Comparison of ENCODE assay signal across 8 cellular contexts in genomic region chr3:53269888-53270880, GRCh38. TPM values are rescaled to one million over a fixed set of nuclear protein-coding genes. Genes with fewer than 3 reads are reported as not detected.
A peak's percentile ranks its signal among the peaks of the same experiment; 100 is the strongest.
DNase-seq lines count a peak whose midpoint lies in the region; ATAC-seq, FAIRE-seq and TF ChIP-seq lines count a peak whose summit lies in the region.

No MANE protein-coding gene starts in this region.

- peak; percentile 97 for FAIRE-seq in HTR-8/SVneo (lab: Jason Lieb, UNC)

- H3K27ac ChIP-seq in ACC112 (ENCODE audit: low read depth, low read length): peak overlapping the region; percentile 99
- H3K27ac ChIP-seq in PC-9: peak overlapping the region; percentile 97
- peak overlapping the region; percentile 45 for H3K27ac ChIP-seq in iPS-20b (ENCODE audit: low read length)
- H3K27ac ChIP-seq in sigmoid colon: peak overlapping the region; percentile 85 to 93 (median 90)

- WGBS in sigmoid colon, 2 donors: 31 to 33% methylated on average over 12 of the region's 12 CpGs

- H4K20me1 ChIP-seq in PC-9 (ENCODE audit: insufficient read depth): no peaks in the 10 kb centered on the region

- H3K4me3 ChIP-seq in ACC112 (ENCODE audit: low read depth, low read length): peak overlapping the region; percentile 41
- H3K4me3 ChIP-seq in PC-9: peak overlapping the region; percentile 42; the same call in 1 of the 2 replicates
- no peak overlapping the region for H3K4me3 ChIP-seq in iPS-20b (ENCODE audit: low read length)
- no peak overlapping the region for H3K4me3 ChIP-seq in sigmoid colon

- intact Hi-C loops in PC-9 (cut with micrococcal nuclease; ENCODE audit: unreplicated experiment) (loop anchor here (1.0 to 2.0 kb wide), 4 partner anchors 11 to 109 kb away; partner anchors contain the start of gene PRKCD), sigmoid colon (cut with DNase I) (no loop called here)

- H2AFZ ChIP-seq in ACC112 (ENCODE audit: low read length, unreplicated experiment) (peak overlapping the region; percentile 45), PC-9 (no peak overlapping the region)

- no peaks in the 10 kb centered on the region for H3K9me2 ChIP-seq in PC-9 (ENCODE audit: insufficient read depth)

- H3K4me1 ChIP-seq in ACC112 (ENCODE audit: control insufficient read depth, insufficient read depth, low read length, unreplicated experiment) (peaks cover 21% of the 10 kb centered on the region), PC-9 (replicated peaks; ENCODE audit: insufficient read depth) (peaks cover 71% of the 10 kb centered on the region), iPS-20b (ENCODE audit: insufficient read depth, low read length) (peaks cover 6% of the 10 kb centered on the region; the same call in 1 of the 2 replicates), sigmoid colon (peaks cover 0 to 26% (median 19%) of the 10 kb centered on the region in 4 donors)

- H3K27me3 ChIP-seq in ACC112 (ENCODE audit: insufficient read depth, low read length) (no peaks in the 10 kb centered on the region), PC-9 (ENCODE audit: insufficient read depth, low read depth) (no peaks in the 10 kb centered on the region), iPS-20b (ENCODE audit: insufficient read depth, low read length) (no peaks in the 10 kb centered on the region), sigmoid colon (no peaks in the 10 kb centered on the region)

- H3F3A ChIP-seq in PC-9 (ENCODE audit: insufficient read depth, low read depth): peaks cover 42% of the 10 kb centered on the region

- TF ChIP-seq CTCF in PC-9 (conservative IDR thresholded peaks at IDR 0.05): no peak
- no peak for TF ChIP-seq CTCF in sigmoid colon (IDR thresholded peaks at IDR 0.05)

- DNase-seq in HTR-8/SVneo (ENCODE audit: insufficient read length, low spot score): peak; percentile 94
- DNase-seq in PC-9: peak; percentile 98 to 99
- DNase-seq in T47D (ENCODE audit: low read depth in 1 of 2, low spot score in 1 of 2): peak; percentile 53 to 97
- peak; percentile 97 for DNase-seq in sigmoid colon
- no peak for DNase-seq in NK-92 (lab: John Stamatoyannopoulos, UW; ENCODE audit: unreplicated experiment)

- peak in 3 of 4 donors; percentile 68 to 70 (median 69) for TF ChIP-seq EP300 in sigmoid colon (IDR thresholded peaks at IDR 0.05)

- peak overlapping the region; percentile 79 for H3K4me2 ChIP-seq in PC-9

- in situ Hi-C loops in T47D (cut with HindIII; ENCODE audit: low pct_unique_long_range_greater_than_20kb, low sequenced_read_pairs): no loop called here

- peak; percentile 76 for ATAC-seq in GM18498 (IDR thresholded peaks at IDR 0.05; ENCODE audit: unreplicated experiment)

- TSS peak; percentile 85 for BruUV-seq in PC-9 (replicated peaks; lab: Mats Ljungman, UMichigan)

- no peak for TF ChIP-seq POLR2A in sigmoid colon (IDR thresholded peaks at IDR 0.05)

- CTCF ChIA-PET in PC-9 (lab: Charles Lee): interaction anchor here (0.6 to 1.0 kb wide), 3 partner anchors 8 to 23 kb away, joined by 3 to 13 read pairs (median 6); no protein-coding TSS in a partner anchor

- H3K36me3 ChIP-seq in ACC112 (ENCODE audit: insufficient read depth, low read length) (no peaks in the 10 kb centered on the region), PC-9 (ENCODE audit: low read depth) (no peaks in the 10 kb centered on the region), iPS-20b (ENCODE audit: insufficient read depth, low read depth, low read length) (no peaks in the 10 kb centered on the region), sigmoid colon (no peaks in the 10 kb centered on the region)

- POLR2A ChIA-PET in PC-9 (lab: Charles Lee; ENCODE audit: unreplicated experiment): interaction anchor here (0.6 kb wide), 3 partner anchors 25 to 1707 kb away, joined by 3 to 11 read pairs (median 4); partner anchors contain the start of gene STIMATE

- peak overlapping the region; percentile 38 for H3K9ac ChIP-seq in iPS-20b (ENCODE audit: low read depth, low read length)

- H3K9me3 ChIP-seq in PC-9 (ENCODE audit: insufficient read depth, low read depth): no peaks in the 10 kb centered on the region
- no peaks in the 10 kb centered on the region for H3K9me3 ChIP-seq in iPS-20b (ENCODE audit: insufficient read depth, low read depth, low read length)
- H3K9me3 ChIP-seq in sigmoid colon: no peaks in the 10 kb centered on the region

- no peaks in the 10 kb centered on the region for H3K79me2 ChIP-seq in ACC112 (ENCODE audit: control insufficient read depth, insufficient read depth, low read length, unreplicated experiment)
- H3K79me2 ChIP-seq in PC-9 (ENCODE audit: low read depth): peaks cover 4% of the 10 kb centered on the region

RNA-seq across cellular contexts. Expression of gene TKT, which starts 14.4 kb away (rescaled TPM):
- total RNA-seq in PC-9 (2021): 1,726 and 2,016 TPM in 2 replicates
- 100 to 1,000 TPM; 138 to 253 (median 185) TPM for total RNA-seq in sigmoid colon
- 100 to 1,000 TPM in 2 of 3 donors, 10 to 100 TPM in 1; 88.9 to 305 (median 102) TPM for polyA plus RNA-seq in sigmoid colon

Comparison
In these comparisons a context has a peak if more than half of its experiments do, and no peak if none do; other contexts are left out.
1. H3K27ac ChIP-seq: peak in every context shown above with its lines; median percentile 99 in ACC112; 97 in PC-9; 90 in sigmoid colon; 45 in iPS-20b.
2. H3K4me3 ChIP-seq: peak in ACC112 (single experiment) and PC-9 (single experiment); none in iPS-20b (single experiment) and sigmoid colon (0 of 4).